12 cellular contexts compared by ENCODE assay signal in the genomic region with DNA sequence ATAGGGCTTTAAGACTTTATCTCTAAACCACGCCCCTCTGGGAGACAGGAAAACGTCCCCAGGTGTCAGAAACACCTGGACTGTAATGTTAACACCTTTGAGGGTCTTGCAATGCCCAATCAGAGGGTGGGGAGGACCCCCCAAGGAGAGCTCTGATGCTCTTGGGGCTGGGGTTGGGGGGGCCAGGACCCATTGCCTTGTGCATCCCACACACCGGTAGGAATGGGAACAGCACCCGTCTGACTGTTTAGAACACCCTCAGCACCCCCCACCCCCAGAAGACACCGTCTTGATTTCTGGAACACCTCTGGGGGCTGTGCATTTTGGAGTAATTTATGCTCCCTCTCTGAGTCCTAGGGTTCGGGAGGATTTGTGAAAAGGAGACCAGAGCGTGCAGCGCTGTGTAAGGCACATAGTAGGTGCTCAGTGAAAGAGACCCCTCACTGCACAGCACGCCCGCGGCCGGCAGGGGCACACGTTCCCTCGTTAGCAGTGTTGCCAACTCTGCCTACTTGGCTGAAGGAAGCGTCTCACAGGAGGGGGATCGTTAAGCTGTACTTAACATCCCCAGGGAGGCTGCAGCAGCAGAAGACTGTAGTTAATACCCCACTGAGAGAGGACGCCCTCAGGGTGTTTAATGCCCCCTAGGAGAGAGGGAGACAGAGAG. TPM values are rescaled to one million over a fixed set of nuclear protein-coding genes. Genes with fewer than 3 reads are reported as not detected.
A peak's percentile ranks its signal among the peaks of the same experiment; 100 is the strongest.
DNase-seq lines count a peak whose midpoint lies in the region; ATAC-seq and TF ChIP-seq lines count a peak whose summit lies in the region.
"Had no signal": no experiment of that assay in that cellular context is flagged by ENCODE, and none has a peak within 500 bp of the region (broad histone marks: within the 10 kb centered on the region; RNA-seq: fewer than 3 reads in every experiment).

No MANE protein-coding gene starts in this region.

- H3K27ac ChIP-seq in colonic mucosa = no peak overlapping the region
- H3K27ac ChIP-seq: neutrophil had no signal

- H3K9me3 ChIP-seq in colonic mucosa = no peaks in the 10 kb centered on the region
- H3K9me3 ChIP-seq: neutrophil had no signal

- no peak for ATAC-seq in natural killer cell
- ATAC-seq in natural killer cell treated with Interleukin-12 subunit alpha and Interleukin-12 subunit beta and Interleukin-15 and Interleukin-18, amount 100 ng/mL, for 72 hours = no peak
- ATAC-seq in HG03460 (IDR thresholded peaks at IDR 0.05; ENCODE audit: unreplicated experiment) = no peak

- TF ChIP-seq CTCF in natural killer cell (IDR thresholded peaks at IDR 0.05) = peak; percentile 25
- TF ChIP-seq CTCF in epithelial cell of proximal tubule (conservative IDR thresholded peaks at IDR 0.05; ENCODE audit: low read depth, low read length) = peak; percentile 43
- no peak for TF ChIP-seq CTCF in colonic mucosa (IDR thresholded peaks at IDR 0.05)

- no peak overlapping the region for H3K4me3 ChIP-seq in epithelial cell of proximal tubule (ENCODE audit: low read depth, low read length)
- no peak overlapping the region for H3K4me3 ChIP-seq in colonic mucosa

- H3K4me1 Mint-ChIP-seq in natural killer cell = peaks cover 41 to 58% of the 10 kb centered on the region in 2 donors
- peaks cover 30 to 40% of the 10 kb centered on the region in 2 donors for H3K4me1 Mint-ChIP-seq in natural killer cell treated with Interleukin-12 subunit alpha and Interleukin-12 subunit beta and Interleukin-15 and Interleukin-18, amount 100 ng/mL, for 72 hours (ENCODE audit: low read depth in 2 of 2)

- intact Hi-C loops in natural killer cell (cut with micrococcal nuclease) (no loop called here), colonic mucosa (cut with DNase I) (no loop called here)

- H3K9ac ChIP-seq in colonic mucosa (ENCODE audit: low read depth in 2 of 2, low read length in 2 of 2) = peak overlapping the region in 1 of 2 donors; percentile 6

- DNase-seq in natural killer cell = no peak
- DNase-seq in natural killer cell treated with Interleukin-12 subunit alpha and Interleukin-12 subunit beta and Interleukin-15 and Interleukin-18, amount 100 ng/mL, for 72 hours (ENCODE audit: low spot score) = no peak
- peak; percentile 96 for DNase-seq in NCI-H69 (lab: John Stamatoyannopoulos, UW)
- DNase-seq in epithelial cell of proximal tubule (ENCODE audit: low read depth) = no peak
- DNase-seq in SW 1271 (lab: John Stamatoyannopoulos, UW) = no peak
- DNase-seq in colonic mucosa = no peak
- DNase-seq in HuH-7.5 (ENCODE audit: low spot score) = no peak
- DNase-seq: activated naive CD8-positive, alpha-beta T cell treated with anti-CD3 and anti-CD28 coated beads for 36 hours; NCI-H510A had no signal

- peaks cover 12 to 18% of the 10 kb centered on the region in 2 donors for H3K27me3 Mint-ChIP-seq in natural killer cell (ENCODE audit: low read depth in 2 of 2)
- H3K27me3 Mint-ChIP-seq in natural killer cell treated with Interleukin-12 subunit alpha and Interleukin-12 subunit beta and Interleukin-15 and Interleukin-18, amount 100 ng/mL, for 72 hours = peaks cover 17 to 20% of the 10 kb centered on the region in 2 donors
- H3K27me3 Mint-ChIP-seq: activated naive CD8-positive, alpha-beta T cell treated with anti-CD3 and anti-CD28 coated beads for 36 hours had no signal

- peaks cover 25% of the 10 kb centered on the region for H3K27me3 ChIP-seq in colonic mucosa

- no peaks in the 10 kb centered on the region for H3K36me3 ChIP-seq in colonic mucosa
- H3K36me3 ChIP-seq: neutrophil had no signal

- no peaks in the 10 kb centered on the region for H3K36me3 Mint-ChIP-seq in natural killer cell
- no peaks in the 10 kb centered on the region for H3K36me3 Mint-ChIP-seq in natural killer cell treated with Interleukin-12 subunit alpha and Interleukin-12 subunit beta and Interleukin-15 and Interleukin-18, amount 100 ng/mL, for 72 hours

- H3K27ac Mint-ChIP-seq in natural killer cell = no peak overlapping the region
- no peak overlapping the region for H3K27ac Mint-ChIP-seq in natural killer cell treated with Interleukin-12 subunit alpha and Interleukin-12 subunit beta and Interleukin-15 and Interleukin-18, amount 100 ng/mL, for 72 hours
- H3K27ac Mint-ChIP-seq: activated naive CD8-positive, alpha-beta T cell treated with anti-CD3 and anti-CD28 coated beads for 36 hours had no signal

- H3K4me3 Mint-ChIP-seq in natural killer cell = no peak overlapping the region
- H3K4me3 Mint-ChIP-seq in natural killer cell treated with Interleukin-12 subunit alpha and Interleukin-12 subunit beta and Interleukin-15 and Interleukin-18, amount 100 ng/mL, for 72 hours = no peak overlapping the region
- H3K4me3 Mint-ChIP-seq: activated naive CD8-positive, alpha-beta T cell treated with anti-CD3 and anti-CD28 coated beads for 36 hours had no signal

- H3K9me3 Mint-ChIP-seq in natural killer cell = no peaks in the 10 kb centered on the region
- H3K9me3 Mint-ChIP-seq in natural killer cell treated with Interleukin-12 subunit alpha and Interleukin-12 subunit beta and Interleukin-15 and Interleukin-18, amount 100 ng/mL, for 72 hours = no peaks in the 10 kb centered on the region
- H3K9me3 Mint-ChIP-seq: activated naive CD8-positive, alpha-beta T cell treated with anti-CD3 and anti-CD28 coated beads for 36 hours had no signal

- H3K4me1 ChIP-seq in colonic mucosa = peaks cover 5% of the 10 kb centered on the region

RNA-seq across cellular contexts. Expression of a gene that starts 2.8 kb away (rescaled TPM):
- 1 to 10 TPM; 1.1 to 2.1 (median 1.5) TPM for total RNA-seq in natural killer cell
- under 1 TPM; 0.67 TPM for total RNA-seq in natural killer cell treated with Interleukin-12 subunit alpha and Interleukin-12 subunit beta and Interleukin-15 and Interleukin-18, amount 100 ng/mL, for 72 hours
- not detected in 2 replicates for total RNA-seq in epithelial cell of proximal tubule
- under 1 TPM; 0.42 to 0.47 TPM for total RNA-seq in colonic mucosa
- total RNA-seq: Daoy had no signal

RNA-seq across cellular contexts. Expression of a gene that starts 28.1 kb away (rescaled TPM):
- 10 to 100 TPM; 76.8 to 100.0 (median 78.4) TPM for total RNA-seq in natural killer cell
- total RNA-seq in natural killer cell treated with Interleukin-12 subunit alpha and Interleukin-12 subunit beta and Interleukin-15 and Interleukin-18, amount 100 ng/mL, for 72 hours = 10 to 100 TPM; 79.6 to 89.7 TPM
- total RNA-seq in epithelial cell of proximal tubule = 108 and 161 TPM in 2 replicates
- 100 to 1,000 TPM; 172 to 197 TPM for total RNA-seq in colonic mucosa

RNA-seq across cellular contexts. Expression of a gene that starts 48.1 kb away (rescaled TPM):
- total RNA-seq in natural killer cell (1,000 to 10,000 TPM; 1,177 to 1,409 (median 1,354) TPM), epithelial cell of proximal tubule (65.9 and 79.5 TPM in 2 replicates), colonic mucosa (10 to 100 TPM; 64.1 to 98.7 TPM)
- 100 to 1,000 TPM; 321 to 444 TPM for total RNA-seq in natural killer cell treated with Interleukin-12 subunit alpha and Interleukin-12 subunit beta and Interleukin-15 and Interleukin-18, amount 100 ng/mL, for 72 hours

RNA-seq across cellular contexts. Expression of a gene that starts 54.0 kb away (rescaled TPM):
- 10 to 100 TPM in 1 of 3 donors, 1 to 10 TPM in 2; 5.6 to 35.5 (median 6.0) TPM for total RNA-seq in natural killer cell
- total RNA-seq in natural killer cell treated with Interleukin-12 subunit alpha and Interleukin-12 subunit beta and Interleukin-15 and Interleukin-18, amount 100 ng/mL, for 72 hours = 1 to 10 TPM in 1 of 2 donors, under 1 TPM in 1; 0.93 to 1.8 TPM
- total RNA-seq in epithelial cell of proximal tubule = not detected in 2 replicates
- total RNA-seq in colonic mucosa = 1 to 10 TPM; 3.5 to 3.8 TPM
- total RNA-seq: Daoy had no signal
